1 cellular context compared by ENCODE assay signal in genomic region chr20:51447765-51448148, GRCh38.
TF ChIP-seq lines count a peak whose summit lies in the region.

No MANE protein-coding gene starts in this region.

TF ChIP-seq in HCT116, 20 proteins besides CTCF, POLR2A, EP300 and RAD21 (continued from another document):
- no peak for TF ChIP-seq ZBTB33 (IDR thresholded peaks at IDR 0.05; ENCODE audit: extremely low read depth, insufficient replicate concordance, low read length)
- no peak for TF ChIP-seq ELF1 (IDR thresholded peaks at IDR 0.05; ENCODE audit: borderline replicate concordance, low read depth)
- no peak for TF ChIP-seq POLR2AphosphoS5 (IDR thresholded peaks at IDR 0.05; ENCODE audit: low read depth, low read length)
